Comparison of ENCODE assay signal across 10 cellular contexts in the genomic region with DNA sequence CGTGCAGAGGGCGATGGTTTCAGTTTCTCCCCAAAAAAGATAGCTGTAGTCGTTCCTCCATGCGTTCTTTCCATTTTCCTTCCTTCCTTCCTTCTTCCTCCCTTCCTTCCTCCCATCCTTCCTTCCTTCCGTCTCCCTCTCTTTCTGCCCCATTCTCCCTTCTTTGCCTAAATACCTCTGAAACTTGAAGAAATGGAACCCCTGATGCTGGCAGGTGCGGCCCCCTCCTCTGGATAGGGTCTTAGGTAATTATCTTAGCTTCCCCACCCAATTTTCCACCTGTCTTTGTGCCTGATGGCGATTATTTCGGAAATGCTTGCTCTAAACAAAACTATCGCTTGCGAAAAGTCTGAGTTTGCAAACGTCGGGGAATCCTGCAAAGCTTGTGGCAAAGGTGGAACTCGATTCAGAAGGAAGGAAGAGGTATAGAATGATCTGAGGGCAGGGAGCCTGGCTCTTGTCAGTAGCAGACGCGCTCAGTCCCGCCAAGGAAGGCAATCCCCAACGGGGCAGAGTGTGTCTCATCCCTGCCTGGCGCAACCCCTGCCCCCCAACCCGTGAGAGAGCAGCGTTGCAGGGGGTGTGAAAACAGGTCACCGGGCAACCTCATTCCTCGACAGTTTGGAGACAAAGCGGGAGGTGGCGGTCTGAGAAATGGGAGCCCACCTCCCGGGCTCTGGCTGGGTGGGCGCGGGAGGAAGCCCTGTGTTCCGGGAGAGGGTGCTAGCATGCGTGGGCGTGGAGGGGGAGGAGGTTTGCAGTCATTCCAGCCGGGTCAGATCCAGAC. TPM values are rescaled to one million over a fixed set of nuclear protein-coding genes. Genes with fewer than 3 reads are reported as not detected.
DNase-seq lines count a peak whose midpoint lies in the region; ATAC-seq and TF ChIP-seq lines count a peak whose summit lies in the region.
"Had no signal": no experiment of that assay in that cellular context is flagged by ENCODE, and none has a peak within 500 bp of the region (broad histone marks: within the 10 kb centered on the region; RNA-seq: fewer than 3 reads in every experiment).

No MANE protein-coding gene starts in this region.

- no peaks in the 10 kb centered on the region for H3K9me2 ChIP-seq in neural cell (ENCODE audit: insufficient read depth, low read length)

- peak overlapping the region; percentile 65 for H3K4me3 ChIP-seq in Jurkat, Clone E6-1 (ENCODE audit: low read length)
- H3K4me3 ChIP-seq in neural cell (ENCODE audit: low read length) (no peak overlapping the region), foreskin fibroblast (ENCODE audit: low read depth in 1 of 2, low read length in 2 of 2) (no peak overlapping the region)

- no peak for ATAC-seq in activated T-helper 17 cell treated with anti-CD3 and anti-CD28 coated beads, Interleukin-2, amount 50 U/mL, for 72 hours (replicated peaks)
- ATAC-seq in GM21529 (IDR thresholded peaks at IDR 0.05; ENCODE audit: unreplicated experiment): no peak

- DNase-seq in NCI-H2171 treated with DMSO at 0.1 percent for 48 hours (lab: John Stamatoyannopoulos, UW): peak; percentile 34
- DNase-seq in NCI-H2171 (lab: John Stamatoyannopoulos, UW): no peak
- DNase-seq in Jurkat, Clone E6-1 (ENCODE audit: low read depth, low spot score): peak; percentile 31
- DNase-seq in NCI-H2081 treated with DMSO at 0.1 percent for 48 hours (lab: John Stamatoyannopoulos, UW): no peak
- DNase-seq in foreskin fibroblast: no peak

- peak overlapping the region; percentile 62 for H3K27ac Mint-ChIP-seq in activated T-helper 17 cell treated with anti-CD3 and anti-CD28 coated beads, Interleukin-2, amount 50 U/mL, for 72 hours

- H3K4me2 ChIP-seq in neural cell (ENCODE audit: low read length): no peak overlapping the region

- H3K27me3 Mint-ChIP-seq in activated T-helper 17 cell treated with anti-CD3 and anti-CD28 coated beads, Interleukin-2, amount 50 U/mL, for 72 hours: peaks cover 30% of the 10 kb centered on the region

- H3F3A ChIP-seq in neural cell (ENCODE audit: insufficient read depth, low read length, poor library complexity, severe bottlenecking): no peaks in the 10 kb centered on the region

- no peak overlapping the region for H3K27ac ChIP-seq in neural cell (ENCODE audit: low read length)
- H3K27ac ChIP-seq: epithelial cell of prostate, transverse colon had no signal

- TF ChIP-seq RAD21 in neural cell (conservative IDR thresholded peaks at IDR 0.05): no peak

- peaks cover 18% of the 10 kb centered on the region for H3K36me3 Mint-ChIP-seq in activated T-helper 17 cell treated with anti-CD3 and anti-CD28 coated beads, Interleukin-2, amount 50 U/mL, for 72 hours (ENCODE audit: low read depth)

- no peak overlapping the region for H2AFZ ChIP-seq in neural cell (ENCODE audit: low read depth, low read length)

- peaks cover 1% of the 10 kb centered on the region for H4K20me1 ChIP-seq in neural cell (ENCODE audit: insufficient read depth)

- peak overlapping the region; percentile 67 for H3K4me3 Mint-ChIP-seq in activated T-helper 17 cell treated with anti-CD3 and anti-CD28 coated beads, Interleukin-2, amount 50 U/mL, for 72 hours

- peaks cover 19% of the 10 kb centered on the region for H3K4me1 Mint-ChIP-seq in activated T-helper 17 cell treated with anti-CD3 and anti-CD28 coated beads, Interleukin-2, amount 50 U/mL, for 72 hours

- TF ChIP-seq CTCF in neural cell (IDR thresholded peaks at IDR 0.05; ENCODE audit: poor library complexity, severe bottlenecking): no peak
- TF ChIP-seq CTCF in foreskin fibroblast (IDR thresholded peaks at IDR 0.05; ENCODE audit: low read depth, low read length): no peak

- peaks cover 5% of the 10 kb centered on the region for H3K9me3 Mint-ChIP-seq in activated T-helper 17 cell treated with anti-CD3 and anti-CD28 coated beads, Interleukin-2, amount 50 U/mL, for 72 hours

- H3K36me3 ChIP-seq in neural cell (ENCODE audit: insufficient read depth, low read length): no peaks in the 10 kb centered on the region
- H3K36me3 ChIP-seq: transverse colon had no signal

- H3K9ac ChIP-seq in neural cell (ENCODE audit: low read length): no peak overlapping the region

- peaks cover 71% of the 10 kb centered on the region for H3K27me3 ChIP-seq in neural cell (ENCODE audit: insufficient read depth, low read depth, low read length)

- no peaks in the 10 kb centered on the region for H3K9me3 ChIP-seq in neural cell (ENCODE audit: low read length)
- H3K9me3 ChIP-seq: transverse colon had no signal

- H3K79me2 ChIP-seq in neural cell (replicated peaks; ENCODE audit: insufficient read depth, low read length): peaks cover 13% of the 10 kb centered on the region

- TF ChIP-seq EP300 in neural cell (conservative IDR thresholded peaks at IDR 0.05; ENCODE audit: poor library complexity, severe bottlenecking): no peak

TF ChIP-seq in neural cell, 6 proteins besides CTCF, POLR2A, EP300 and RAD21:
- TF ChIP-seq SMC3 (conservative IDR thresholded peaks at IDR 0.05; ENCODE audit: poor library complexity) (no peak), EZH2 (IDR thresholded peaks at IDR 0.05; ENCODE audit: borderline replicate concordance, insufficient read depth, low read length, poor library complexity, severe bottlenecking) (peak; percentile 30)

RNA-seq across cellular contexts. Expression of gene CBX8, which starts 2.9 kb away (rescaled TPM):
- polyA plus RNA-seq in Jurkat, Clone E6-1 (2012; ENCODE audit: insufficient read depth, insufficient read length): 17.0 TPM
- total RNA-seq in activated T-helper 17 cell treated with anti-CD3 and anti-CD28 coated beads, Interleukin-2, amount 50 U/mL, for 72 hours: 1 to 10 TPM; 1.6 to 5.5 TPM
- 15.4 and 27.6 TPM in 2 replicates for polyA plus RNA-seq in neural cell
- polyA minus RNA-seq in neural cell: 26.4 and 33.8 TPM in 2 replicates

RNA-seq across cellular contexts. Expression of gene CBX2, which starts 21.8 kb away (rescaled TPM):
- 36.6 TPM for polyA plus RNA-seq in Jurkat, Clone E6-1 (2012; ENCODE audit: insufficient read depth, insufficient read length)
- 1 to 10 TPM in 1 of 2 donors, under 1 TPM in 1; 0.50 to 1.6 TPM for total RNA-seq in activated T-helper 17 cell treated with anti-CD3 and anti-CD28 coated beads, Interleukin-2, amount 50 U/mL, for 72 hours
- polyA plus RNA-seq in neural cell: 15.9 and 16.9 TPM in 2 replicates
- polyA minus RNA-seq in neural cell: 27.1 and 28.5 TPM in 2 replicates

RNA-seq across cellular contexts. Expression of gene CBX4, which starts 39.5 kb away (rescaled TPM):
- polyA plus RNA-seq in Jurkat, Clone E6-1 (2012; ENCODE audit: insufficient read depth, insufficient read length): 28.7 TPM
- total RNA-seq in activated T-helper 17 cell treated with anti-CD3 and anti-CD28 coated beads, Interleukin-2, amount 50 U/mL, for 72 hours: 1 to 10 TPM; 8.7 to 9.1 TPM
- 31.9 and 34.6 TPM in 2 replicates for polyA plus RNA-seq in neural cell
- 43.3 and 45.8 TPM in 2 replicates for polyA minus RNA-seq in neural cell

Comparison
In these comparisons a context has a peak if more than half of its experiments do, and no peak if none do; other contexts are left out.
1. DNase-seq: peak in NCI-H2171 treated with DMSO at 0.1 percent for 48 hours (single experiment) and Jurkat, Clone E6-1 (single experiment); none in NCI-H2171 (single experiment), NCI-H2081 treated with DMSO at 0.1 percent for 48 hours (single experiment) and foreskin fibroblast (0 of 2).